ENCODE assay signal across 15 cellular contexts in genomic region chr1:10288059-10288615, GRCh38.
"Had no signal": no experiment of that assay in that cellular context is flagged by ENCODE, and none has a peak within 500 bp of the region (broad histone marks: within the 10 kb centered on the region; RNA-seq: fewer than 3 reads in every experiment).

No MANE protein-coding gene starts in this region.

- H3K4me3 ChIP-seq: ascending aorta, ovary, smooth muscle cell had no signal

- H3K27ac ChIP-seq: epithelial cell of prostate, ovary, WERI-Rb-1 had no signal

- DNase-seq: activated CD4-positive, alpha-beta T cell treated with anti-CD3 and anti-CD28 coated beads for 4 hours; activated CD8-positive, alpha-beta memory T cell treated with anti-CD3 and anti-CD28 coated beads, Interleukin-2, amount 50 U/mL, for 48 hours; activated CD8-positive, alpha-beta T cell treated with anti-CD3 and anti-CD28 coated beads, Interleukin-2, amount 10 ng/mL, durations not matched to agents 7 days and 5 days; activated naive CD4-positive, alpha-beta T cell; cortex of kidney; effector memory CD4-positive, alpha-beta T cell; left cardiac atrium; ovary; trophoblast cell; WERI-Rb-1 had no signal

- H3K27me3 ChIP-seq: ascending aorta, ovary had no signal

- H3K4me2 ChIP-seq: smooth muscle cell had no signal

- H3K9me3 ChIP-seq: ascending aorta, ovary had no signal

- H3K27ac Mint-ChIP-seq: activated CD8-positive, alpha-beta T cell treated with anti-CD3 and anti-CD28 coated beads, Interleukin-2, amount 10 ng/mL, durations not matched to agents 7 days and 5 days; activated T-helper 1 cell treated with anti-CD3 and anti-CD28 coated beads, Interleukin-12 subunit alpha, Interleukin-12 subunit beta, Interleukin-2, Interleukin-4 antibody, amounts not matched to agents 30 ng/mL and 10 ng/mL and 1 ng/mL, durations not matched to agents 14 hours and 24 hours and 36 hours; stimulated activated effector memory CD8-positive, alpha-beta T cell treated with anti-CD3 and anti-CD28 coated beads, Interleukin-12 subunit alpha, Interleukin-12 subunit beta, amount 100 ng/mL, for 72 hours had no signal

- H3K4me3 Mint-ChIP-seq: activated CD8-positive, alpha-beta T cell treated with anti-CD3 and anti-CD28 coated beads, Interleukin-2, amount 10 ng/mL, durations not matched to agents 7 days and 5 days; activated T-helper 1 cell treated with anti-CD3 and anti-CD28 coated beads, Interleukin-12 subunit alpha, Interleukin-12 subunit beta, Interleukin-2, Interleukin-4 antibody, amounts not matched to agents 30 ng/mL and 10 ng/mL and 1 ng/mL, durations not matched to agents 14 hours and 24 hours and 36 hours; stimulated activated effector memory CD8-positive, alpha-beta T cell treated with anti-CD3 and anti-CD28 coated beads, Interleukin-12 subunit alpha, Interleukin-12 subunit beta, amount 100 ng/mL, for 72 hours had no signal

- ATAC-seq: activated CD8-positive, alpha-beta T cell treated with anti-CD3 and anti-CD28 coated beads, Interleukin-2, amount 10 ng/mL, durations not matched to agents 7 days and 5 days; left cardiac atrium; stimulated activated effector memory CD8-positive, alpha-beta T cell treated with anti-CD3 and anti-CD28 coated beads, Interleukin-12 subunit alpha, Interleukin-12 subunit beta, amount 100 ng/mL, for 72 hours had no signal

- H3K9me3 Mint-ChIP-seq: activated T-helper 1 cell treated with anti-CD3 and anti-CD28 coated beads, Interleukin-12 subunit alpha, Interleukin-12 subunit beta, Interleukin-2, Interleukin-4 antibody, amounts not matched to agents 30 ng/mL and 10 ng/mL and 1 ng/mL, durations not matched to agents 14 hours and 24 hours and 36 hours; stimulated activated effector memory CD8-positive, alpha-beta T cell treated with anti-CD3 and anti-CD28 coated beads, Interleukin-12 subunit alpha, Interleukin-12 subunit beta, amount 100 ng/mL, for 72 hours had no signal

- H3K36me3 ChIP-seq: ovary had no signal
